In the genomic region with DNA sequence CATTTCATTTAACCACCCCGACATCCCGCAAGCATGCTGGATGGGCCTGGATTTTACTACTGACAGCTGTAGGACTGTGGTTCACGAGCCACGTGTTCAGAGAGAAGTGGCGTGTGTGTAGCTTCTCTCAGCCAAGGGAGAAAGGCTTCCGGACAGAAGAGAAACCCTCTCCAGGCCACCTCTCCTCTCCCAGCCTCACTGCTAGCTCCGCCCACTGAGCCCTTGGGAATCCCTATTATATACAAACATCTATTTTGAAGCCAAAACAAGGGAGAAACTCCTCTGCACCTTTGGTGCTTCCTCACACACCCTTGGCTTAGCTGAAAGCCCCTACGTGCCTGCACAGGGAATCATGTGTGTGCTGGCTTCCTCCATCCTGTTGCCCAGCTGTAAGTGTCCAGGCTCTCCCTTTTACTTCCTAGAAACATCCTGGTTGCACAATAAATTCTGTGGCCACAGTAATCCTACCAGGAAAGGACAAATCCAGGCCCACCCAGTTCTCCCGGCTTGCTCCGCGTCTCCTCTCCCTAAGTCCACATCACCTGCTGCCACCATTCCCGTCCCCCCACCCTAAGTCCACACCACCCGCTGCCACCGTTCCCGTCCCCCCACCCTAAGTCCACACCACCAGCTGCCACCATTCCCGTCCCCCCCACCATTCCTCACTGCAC, we compare ENCODE assay signal across 20 cellular contexts. TPM values are rescaled to one million over a fixed set of nuclear protein-coding genes. Genes with fewer than 3 reads are reported as not detected.
DNase-seq lines count a peak whose midpoint lies in the region; ATAC-seq and FAIRE-seq lines count a peak whose summit lies in the region.
"Had no signal": no experiment of that assay in that cellular context is flagged by ENCODE, and none has a peak within 500 bp of the region (broad histone marks: within the 10 kb centered on the region; RNA-seq: fewer than 3 reads in every experiment).

No MANE protein-coding gene starts in this region.

- H3K9me3 ChIP-seq in adipocyte (ENCODE audit: control insufficient read depth, low read length) (no peaks in the 10 kb centered on the region), neuronal stem cell (replicated peaks in 1 of 2; ENCODE audit: control insufficient read depth in 2 of 2, insufficient read depth in 1 of 2, low read depth in 1 of 2, low read length in 2 of 2) (no peaks in the 10 kb centered on the region), small intestine (ENCODE audit: control insufficient read depth, low read depth) (no peaks in the 10 kb centered on the region)
- H3K9me3 ChIP-seq: SJSA1 had no signal

- H3K27me3 ChIP-seq in adipocyte (replicated peaks; ENCODE audit: control insufficient read depth, insufficient read depth, low read length) (peaks cover 7% of the 10 kb centered on the region), neuronal stem cell (ENCODE audit: control insufficient read depth in 3 of 3, insufficient read depth in 3 of 3, low read depth in 1 of 3, low read length in 3 of 3) (peaks cover 0 to 2% (median 0%) of the 10 kb centered on the region in 3 experiments), small intestine (ENCODE audit: control insufficient read depth in 2 of 2, insufficient read depth in 2 of 2, low read length in 2 of 2) (no peaks in the 10 kb centered on the region)
- H3K27me3 ChIP-seq: brain microvascular endothelial cell, SJSA1 had no signal

- no peak overlapping the region for H4K8ac ChIP-seq in neuronal stem cell (ENCODE audit: low read depth, low read length)

- no peak overlapping the region for H3K4me3 ChIP-seq in adipocyte (ENCODE audit: low read length)
- H3K4me3 ChIP-seq in neuronal stem cell (ENCODE audit: low read length in 2 of 2): no peak overlapping the region
- H3K4me3 ChIP-seq in small intestine (ENCODE audit: low read depth in 1 of 2, low read length in 2 of 2): no peak overlapping the region
- H3K4me3 ChIP-seq: K562, SJSA1 had no signal

- no peak overlapping the region for H3K14ac ChIP-seq in neuronal stem cell (ENCODE audit: low read length)

- no peak overlapping the region for H2BK15ac ChIP-seq in neuronal stem cell (ENCODE audit: low read length)

- H2AFZ ChIP-seq in neuronal stem cell (ENCODE audit: low read length): no peak overlapping the region

- H3K9ac ChIP-seq in adipocyte (ENCODE audit: low read length) (no peak overlapping the region), neuronal stem cell (ENCODE audit: low read depth, low read length, poor library complexity) (no peak overlapping the region)

- peak overlapping the region; percentile 83 for H2AK5ac ChIP-seq in neuronal stem cell (ENCODE audit: low read depth, low read length)

- H3K27ac ChIP-seq in neuronal stem cell (replicated peaks; ENCODE audit: low read length) (no peak overlapping the region), small intestine (ENCODE audit: low read depth in 1 of 2, low read length in 1 of 2) (peak overlapping the region in 1 of 2 donors; percentile 40)
- H3K27ac ChIP-seq: brain microvascular endothelial cell, SJSA1 had no signal

- H3K4me1 ChIP-seq in adipocyte (ENCODE audit: control insufficient read depth, insufficient read depth, low read length) (peaks cover 16% of the 10 kb centered on the region), neuronal stem cell (ENCODE audit: control insufficient read depth in 2 of 2, insufficient read depth in 1 of 2, low read depth in 1 of 2, low read length in 2 of 2) (peaks cover 8 to 12% of the 10 kb centered on the region in 2 donors), small intestine (ENCODE audit: control insufficient read depth in 2 of 2, insufficient read depth in 1 of 2, low read depth in 1 of 2, low read length in 1 of 2) (peaks cover 0 to 2% of the 10 kb centered on the region in 2 donors)
- H3K4me1 ChIP-seq: SJSA1 had no signal

- no peak overlapping the region for H4K91ac ChIP-seq in neuronal stem cell (ENCODE audit: low read depth, low read length, poor library complexity)

- H3K36me3 ChIP-seq in adipocyte (ENCODE audit: control insufficient read depth, insufficient read depth, low read length, severe bottlenecking) (no peaks in the 10 kb centered on the region), neuronal stem cell (replicated peaks in 1 of 2; ENCODE audit: control insufficient read depth in 2 of 2, insufficient read depth in 2 of 2, low read length in 2 of 2) (no peaks in the 10 kb centered on the region), small intestine (ENCODE audit: control insufficient read depth in 2 of 2, insufficient read depth in 2 of 2, low read length in 2 of 2) (no peaks in the 10 kb centered on the region)
- H3K36me3 ChIP-seq: brain microvascular endothelial cell, SJSA1 had no signal

- H2BK5ac ChIP-seq in neuronal stem cell (ENCODE audit: low read length): peak overlapping the region; percentile 30

- WGBS in neuronal stem cell (ENCODE audit: extremely low coverage in 2 of 2, insufficient read length in 2 of 2, insufficient replicate concordance in 1 of 2), 2 donors: no CpG with 5 or more reads among the region's 16 CpGs
- 65 to 80% (median 78%) methylated on average over 16 of the region's 16 CpGs for WGBS in small intestine, 3 donors

- DNase-seq in AG08395 (ENCODE audit: low spot score) (peak; percentile 40), adipocyte (ENCODE audit: low read depth) (peak; percentile 7), left ventricle myocardium superior (no peak), neuronal stem cell (ENCODE audit: low spot score) (no peak), small intestine (no peak), NCI-H187 (lab: John Stamatoyannopoulos, UW) (no peak), activated gamma-delta T cell treated with Interleukin-2 at 50 U/mL for 16 hours (no peak)
- DNase-seq: activated CD8-positive, alpha-beta memory T cell treated with anti-CD3 and anti-CD28 coated beads for 24 hours; brain microvascular endothelial cell; effector CD8-positive, alpha-beta T cell; H7; naive thymus-derived CD4-positive, alpha-beta T cell; NCI-H1092 treated with DMSO at 0.1 percent for 48 hours; NCI-H226; retina; stimulated activated naive CD4-positive, alpha-beta T cell had no signal

- intact Hi-C loops in left ventricle myocardium superior (cut with micrococcal nuclease): no loop called here

- no peaks in the 10 kb centered on the region for H3K79me1 ChIP-seq in neuronal stem cell (ENCODE audit: low read depth, low read length)

- no peak for FAIRE-seq in small intestine (lab: Jason Lieb, UNC)
- FAIRE-seq: K562, keratinocyte had no signal

- no peak overlapping the region for H3K4me2 ChIP-seq in neuronal stem cell (ENCODE audit: insufficient read depth, low read length, poor library complexity, severe bottlenecking)

- no peak overlapping the region for H2BK120ac ChIP-seq in neuronal stem cell (ENCODE audit: low read depth, low read length)

- ATAC-seq in left ventricle myocardium superior: peak; percentile 72
- ATAC-seq in HG03280 (IDR thresholded peaks at IDR 0.05; ENCODE audit: unreplicated experiment): no peak
- ATAC-seq: K562; naive thymus-derived CD4-positive, alpha-beta T cell had no signal

- no peak overlapping the region for H3K23ac ChIP-seq in neuronal stem cell (ENCODE audit: low read depth, low read length, poor library complexity)

- no peak overlapping the region for H3K4ac ChIP-seq in neuronal stem cell (ENCODE audit: low read length)

- no peak overlapping the region for H3K18ac ChIP-seq in neuronal stem cell (ENCODE audit: low read length)

- peak overlapping the region; percentile 18 for H2BK12ac ChIP-seq in neuronal stem cell (ENCODE audit: low read length)

RNA-seq across cellular contexts. Expression of gene PCSK6, which starts 30.5 kb away (rescaled TPM):
- total RNA-seq in left ventricle myocardium superior: 31.9 TPM
- 2.0 TPM for polyA plus RNA-seq in neuronal stem cell (2013, experiment 1 of 2)
- polyA plus RNA-seq in neuronal stem cell (2013, experiment 2 of 2): 1.8 TPM
- polyA plus RNA-seq in small intestine: 1 to 10 TPM in 2 of 3 donors, under 1 TPM in 1; 0.67 to 6.8 (median 6.2) TPM

Comparison
In these comparisons a context has a peak if more than half of its experiments do, and no peak if none do; other contexts are left out.
1. DNase-seq: peak in AG08395 (single experiment) and adipocyte (single experiment); none in left ventricle myocardium superior (single experiment), neuronal stem cell (single experiment), small intestine (single experiment), NCI-H187 (0 of 2) and activated gamma-delta T cell treated with Interleukin-2 at 50 U/mL for 16 hours (single experiment).